15 cellular contexts compared by ENCODE assay signal in genomic region chr1:37502104-37502503, GRCh38. TPM values are rescaled to one million over a fixed set of nuclear protein-coding genes. Genes with fewer than 3 reads are reported as not detected.
DNase-seq lines count a peak whose midpoint lies in the region; ATAC-seq and TF ChIP-seq lines count a peak whose summit lies in the region.
"Had no signal": no experiment of that assay in that cellular context is flagged by ENCODE, and none has a peak within 500 bp of the region (broad histone marks: within the 10 kb centered on the region; RNA-seq: fewer than 3 reads in every experiment).

No MANE protein-coding gene starts in this region.

- no peak for ATAC-seq in activated T-cell treated with anti-CD3 and anti-CD28 coated beads, Interleukin-2, amount 50 U/mL, for 72 hours (replicated peaks in 1 of 2)
- no peak for ATAC-seq in activated T-cell treated with anti-CD3 and anti-CD28 coated beads, Interleukin-2, amount 50 U/mL, for 4 hours

- TF ChIP-seq CTCF in VCaP (conservative IDR thresholded peaks at IDR 0.05) (no peak), WERI-Rb-1 (IDR thresholded peaks at IDR 0.05; ENCODE audit: low read depth, low read length) (no peak)

- H3K9me3 Mint-ChIP-seq in activated T-cell treated with anti-CD3 and anti-CD28 coated beads, Interleukin-2, amount 50 U/mL, for 72 hours, result no peaks in the 10 kb centered on the region
- no peaks in the 10 kb centered on the region for H3K9me3 Mint-ChIP-seq in activated T-cell treated with anti-CD3 and anti-CD28 coated beads, Interleukin-2, amount 50 U/mL, for 4 hours
- H3K9me3 Mint-ChIP-seq: CD4-positive, CD25-positive, alpha-beta regulatory T cell; IgD-negative memory B cell had no signal

- H3K27ac Mint-ChIP-seq in activated T-cell treated with anti-CD3 and anti-CD28 coated beads, Interleukin-2, amount 50 U/mL, for 72 hours, result peak overlapping the region; percentile 84
- H3K27ac Mint-ChIP-seq: CD4-positive, CD25-positive, alpha-beta regulatory T cell; IgD-negative memory B cell had no signal

- peaks cover 11 to 35% of the 10 kb centered on the region in 2 donors for H3K36me3 Mint-ChIP-seq in activated T-cell treated with anti-CD3 and anti-CD28 coated beads, Interleukin-2, amount 50 U/mL, for 72 hours (ENCODE audit: insufficient read depth in 2 of 2)
- H3K36me3 Mint-ChIP-seq in activated T-cell treated with anti-CD3 and anti-CD28 coated beads, Interleukin-2, amount 50 U/mL, for 4 hours (ENCODE audit: insufficient read depth), result peaks cover 31% of the 10 kb centered on the region

- peak overlapping the region; percentile 95 for H3K27ac ChIP-seq in VCaP
- no peak overlapping the region for H3K27ac ChIP-seq in WERI-Rb-1
- H3K27ac ChIP-seq: BLaER1, GM23248 had no signal

- no peaks in the 10 kb centered on the region for H3K9me3 ChIP-seq in WERI-Rb-1 (ENCODE audit: severe bottlenecking)
- H3K9me3 ChIP-seq: BLaER1 had no signal

- no peaks in the 10 kb centered on the region for H3K27me3 ChIP-seq in WERI-Rb-1 (ENCODE audit: insufficient read depth, low read depth, severe bottlenecking)
- H3K27me3 ChIP-seq: BLaER1 had no signal

- peaks cover 11% of the 10 kb centered on the region for H3K4me1 Mint-ChIP-seq in activated T-cell treated with anti-CD3 and anti-CD28 coated beads, Interleukin-2, amount 50 U/mL, for 72 hours (ENCODE audit: low read depth)
- peaks cover 6% of the 10 kb centered on the region for H3K4me1 Mint-ChIP-seq in activated T-cell treated with anti-CD3 and anti-CD28 coated beads, Interleukin-2, amount 50 U/mL, for 4 hours (ENCODE audit: low read depth)

- no peak for DNase-seq in activated T-cell treated with anti-CD3 and anti-CD28 coated beads, Interleukin-2, amount 50 U/mL, for 72 hours
- no peak for DNase-seq in activated T-cell treated with anti-CD3 and anti-CD28 coated beads, Interleukin-2, amount 50 U/mL, for 4 hours
- DNase-seq in mesenteric fat pad (ENCODE audit: low spot score) (peak; percentile 6), hippocampal formation (lab: John Stamatoyannopoulos, UW) (no peak), NCI-H510A treated with DMSO at 0.1 percent for 48 hours (lab: John Stamatoyannopoulos, UW) (no peak), WERI-Rb-1 (no peak)
- DNase-seq: 8988T; AML-193; Calu3; CD4-positive, CD25-positive, alpha-beta regulatory T cell; DMS 273 treated with DMSO at 0.1 percent for 48 hours; GM23248 had no signal

- peaks cover 75% of the 10 kb centered on the region for H3K36me3 ChIP-seq in WERI-Rb-1

- H3K27me3 Mint-ChIP-seq in activated T-cell treated with anti-CD3 and anti-CD28 coated beads, Interleukin-2, amount 50 U/mL, for 72 hours (ENCODE audit: low read depth), result no peaks in the 10 kb centered on the region
- H3K27me3 Mint-ChIP-seq in activated T-cell treated with anti-CD3 and anti-CD28 coated beads, Interleukin-2, amount 50 U/mL, for 4 hours (ENCODE audit: low read depth), result no peaks in the 10 kb centered on the region
- H3K27me3 Mint-ChIP-seq: CD4-positive, CD25-positive, alpha-beta regulatory T cell; IgD-negative memory B cell had no signal

- no peak overlapping the region for H3K4me3 ChIP-seq in WERI-Rb-1 (ENCODE audit: low read depth, low read length)
- H3K4me3 ChIP-seq: BLaER1, GM23248 had no signal

- H3K4me3 Mint-ChIP-seq in activated T-cell treated with anti-CD3 and anti-CD28 coated beads, Interleukin-2, amount 50 U/mL, for 72 hours, result no peak overlapping the region
- H3K4me3 Mint-ChIP-seq in activated T-cell treated with anti-CD3 and anti-CD28 coated beads, Interleukin-2, amount 50 U/mL, for 4 hours, result no peak overlapping the region
- H3K4me3 Mint-ChIP-seq: CD4-positive, CD25-positive, alpha-beta regulatory T cell; IgD-negative memory B cell had no signal

RNA-seq across cellular contexts. Expression of gene MEAF6, which starts 12.5 kb away (rescaled TPM):
- total RNA-seq in activated T-cell treated with anti-CD3 and anti-CD28 coated beads, Interleukin-2, amount 50 U/mL, for 72 hours, result 100 to 1,000 TPM; 105 to 108 TPM
- total RNA-seq in activated T-cell treated with anti-CD3 and anti-CD28 coated beads, Interleukin-2, amount 50 U/mL, for 4 hours, result 100 to 1,000 TPM in 1 of 3 donors, 10 to 100 TPM in 2; 87.2 to 104 (median 95.6) TPM
- total RNA-seq in mesenteric fat pad, result 43.4 TPM

RNA-seq across cellular contexts. Expression of gene ZC3H12A, which starts 27.7 kb away (rescaled TPM):
- total RNA-seq in activated T-cell treated with anti-CD3 and anti-CD28 coated beads, Interleukin-2, amount 50 U/mL, for 72 hours, result 10 to 100 TPM; 33.5 to 46.1 TPM
- 10 to 100 TPM; 48.7 to 64.8 (median 59.8) TPM for total RNA-seq in activated T-cell treated with anti-CD3 and anti-CD28 coated beads, Interleukin-2, amount 50 U/mL, for 4 hours
- 34.2 TPM for total RNA-seq in mesenteric fat pad

RNA-seq across cellular contexts. Expression of gene SNIP1, which starts 52.0 kb away (rescaled TPM):
- 10 to 100 TPM; 26.5 to 29.1 TPM for total RNA-seq in activated T-cell treated with anti-CD3 and anti-CD28 coated beads, Interleukin-2, amount 50 U/mL, for 72 hours
- total RNA-seq in activated T-cell treated with anti-CD3 and anti-CD28 coated beads, Interleukin-2, amount 50 U/mL, for 4 hours, result 10 to 100 TPM; 29.3 to 35.0 (median 30.4) TPM
- total RNA-seq in mesenteric fat pad, result 14.4 TPM

RNA-seq across cellular contexts. Expression of gene DNALI1, which starts 54.6 kb away (rescaled TPM):
- total RNA-seq in activated T-cell treated with anti-CD3 and anti-CD28 coated beads, Interleukin-2, amount 50 U/mL, for 72 hours, result under 1 TPM; 0.41 to 0.81 TPM
- not detected for total RNA-seq in activated T-cell treated with anti-CD3 and anti-CD28 coated beads, Interleukin-2, amount 50 U/mL, for 4 hours
- 3.1 TPM for total RNA-seq in mesenteric fat pad
